In genomic region chr18:50559750-50560680, GRCh38 we compare ENCODE assay signal across 1 cellular context.
A peak's percentile ranks its signal among the peaks of the same experiment; 100 is the strongest.
TF ChIP-seq lines count a peak whose summit lies in the region.

MAPK4 (plus strand) TSS chr18:50560087; CDS start chr18:50663959, 103,872 bp downstream.

TF ChIP-seq in HEK293, 187 proteins besides CTCF, POLR2A, EP300 and RAD21 (continued from another document and continues in another):
- TF ChIP-seq ZNF837 (tag by site-specific recombination; IDR thresholded peaks at IDR 0.05) (no peak), EGR2 (tag by site-specific recombination; IDR thresholded peaks at IDR 0.05; ENCODE audit: low read depth) (no peak), ZSCAN30 (tag by site-specific recombination; IDR thresholded peaks at IDR 0.05) (peak; percentile 94), ZNF274 (IDR thresholded peaks at IDR 0.05; ENCODE audit: low read length) (no peak), ZNF274 (tag by site-specific recombination; IDR thresholded peaks at IDR 0.05; ENCODE audit: borderline replicate concordance) (no peak), ZFP37 (tag by site-specific recombination; IDR thresholded peaks at IDR 0.05) (0 out of 2 replicates have a peak, but pooled peaks have one; percentile 28), SP3 (tag by site-specific recombination; IDR thresholded peaks at IDR 0.05) (peak; percentile 22; the same call in 1 of the 2 replicates), ZNF514 (tag by site-specific recombination; IDR thresholded peaks at IDR 0.05) (no peak), ZNF558 (tag by site-specific recombination; IDR thresholded peaks at IDR 0.05) (no peak), KLF1 (tag by site-specific recombination; IDR thresholded peaks at IDR 0.05) (peak; percentile 40; the same call in 1 of the 2 replicates), ZNF416 (tag by site-specific recombination; IDR thresholded peaks at IDR 0.05) (no peak), ZBTB26 (tag by site-specific recombination; optimal IDR thresholded peaks at IDR 0.05) (peak; percentile 67), ZNF398 (tag by site-specific recombination; IDR thresholded peaks at IDR 0.05) (peak; percentile 64; the same call in 1 of the 2 replicates), GLIS2 (tag by site-specific recombination; IDR thresholded peaks at IDR 0.05) (peak; percentile 92), ZNF341 (tag by site-specific recombination; IDR thresholded peaks at IDR 0.05; ENCODE audit: low read depth) (no peak), ZNF155 (tag by site-specific recombination; IDR thresholded peaks at IDR 0.05) (no peak), ZBTB1 (tag by site-specific recombination; IDR thresholded peaks at IDR 0.05) (no peak), KLF17 (tag by site-specific recombination; IDR thresholded peaks at IDR 0.05) (peak; percentile 31; the same call in 1 of the 2 replicates), ZNF16 (tag by site-specific recombination; IDR thresholded peaks at IDR 0.05; ENCODE audit: low read depth) (no peak), ZIC2 (tag by site-specific recombination; IDR thresholded peaks at IDR 0.05) (peak; percentile 91), IKZF3 (tag by site-specific recombination; IDR thresholded peaks at IDR 0.05) (0 out of 2 replicates have a peak, but pooled peaks have one; percentile 23), ZNF335 (tag by site-specific recombination; conservative IDR thresholded peaks at IDR 0.05) (no peak; the same call in 1 of the 2 replicates), ZNF670 (tag by site-specific recombination; IDR thresholded peaks at IDR 0.05; ENCODE audit: low read depth) (no peak), ZNF548 (tag by site-specific recombination; IDR thresholded peaks at IDR 0.05) (no peak), SETDB1 (IDR thresholded peaks at IDR 0.05; ENCODE audit: insufficient read length, low read length) (no peak), ZNF621 (tag by site-specific recombination; IDR thresholded peaks at IDR 0.05) (no peak), ZNF362 (tag by site-specific recombination; IDR thresholded peaks at IDR 0.05) (no peak), ZNF214 (tag by site-specific recombination; IDR thresholded peaks at IDR 0.05; ENCODE audit: borderline replicate concordance) (no peak), ZBTB6 (tag by site-specific recombination; IDR thresholded peaks at IDR 0.05) (peak; percentile 13; the same call in 1 of the 2 replicates), PRDM4 (tag by site-specific recombination; IDR thresholded peaks at IDR 0.05) (0 out of 2 replicates have a peak, but pooled peaks have one; percentile 18), ZNF585B (tag by site-specific recombination; IDR thresholded peaks at IDR 0.05) (no peak), ZNF600 (tag by site-specific recombination; IDR thresholded peaks at IDR 0.05) (no peak), PRDM1 (tag by site-specific recombination; IDR thresholded peaks at IDR 0.05) (no peak), ZNF18 (tag by site-specific recombination; IDR thresholded peaks at IDR 0.05) (peak; percentile 79), ZBTB10 (tag by site-specific recombination; IDR thresholded peaks at IDR 0.05) (peak; percentile 17; the same call in 1 of the 2 replicates), ZNF521 (tag by site-specific recombination; IDR thresholded peaks at IDR 0.05) (no peak), PBX3 (CRISPR knock-in tag; IDR thresholded peaks at IDR 0.05) (0 out of 2 replicates have a peak, but pooled peaks have one; percentile 33), ZNF311 (tag by site-specific recombination; IDR thresholded peaks at IDR 0.05; ENCODE audit: borderline replicate concordance) (no peak), SP2 (tag by site-specific recombination; IDR thresholded peaks at IDR 0.05) (no peak), ZNF423 (tag by site-specific recombination; IDR thresholded peaks at IDR 0.05) (peak; percentile 71), ZNF707 (tag by site-specific recombination; IDR thresholded peaks at IDR 0.05) (no peak), ZNF555 (tag by site-specific recombination; conservative IDR thresholded peaks at IDR 0.05) (no peak), ZFP41 (tag by site-specific recombination; IDR thresholded peaks at IDR 0.05; ENCODE audit: borderline replicate concordance) (no peak), ZNF692 (tag by site-specific recombination; IDR thresholded peaks at IDR 0.05) (peak; percentile 60; the same call in 1 of the 2 replicates), KLF16 (tag by site-specific recombination; IDR thresholded peaks at IDR 0.05) (0 out of 2 replicates have a peak, but pooled peaks have one; percentile 16), ZEB2 (tag by site-specific recombination; IDR thresholded peaks at IDR 0.05) (no peak), ZNF157 (tag by site-specific recombination; IDR thresholded peaks at IDR 0.05) (no peak), KLF9 (tag by site-specific recombination; IDR thresholded peaks at IDR 0.05; ENCODE audit: low read depth) (no peak), ZBTB8A (tag by site-specific recombination; IDR thresholded peaks at IDR 0.05) (peak; percentile 95)
